In genomic region chr6:134415681-134416080, GRCh38 we compare ENCODE assay signal across 26 cellular contexts.
DNase-seq lines count a peak whose midpoint lies in the region; ATAC-seq and TF ChIP-seq lines count a peak whose summit lies in the region.
"Had no signal": no experiment of that assay in that cellular context is flagged by ENCODE, and none has a peak within 500 bp of the region (broad histone marks: within the 10 kb centered on the region; RNA-seq: fewer than 3 reads in every experiment).

No MANE protein-coding gene starts in this region.

- H3K9me3 Mint-ChIP-seq in Caco-2 (ENCODE audit: unreplicated experiment) = no peaks in the 10 kb centered on the region

- H3K27me3 Mint-ChIP-seq in Caco-2 (ENCODE audit: insufficient read depth, unreplicated experiment) = no peaks in the 10 kb centered on the region

- intact Hi-C loops in Caco-2 (cut with micrococcal nuclease; ENCODE audit: unreplicated experiment) = no loop called here

- ATAC-seq in GM21515 (IDR thresholded peaks at IDR 0.05; ENCODE audit: unreplicated experiment) (no peak), HG02870 (IDR thresholded peaks at IDR 0.05; ENCODE audit: unreplicated experiment) (no peak)
- ATAC-seq: GM12878, Panc1 had no signal

- no peaks in the 10 kb centered on the region for H3K9me3 ChIP-seq in Caco-2
- H3K9me3 ChIP-seq in SU-DHL-6 (ENCODE audit: insufficient read depth, low read length) = no peaks in the 10 kb centered on the region
- no peaks in the 10 kb centered on the region for H3K9me3 ChIP-seq in neutrophil
- H3K9me3 ChIP-seq: BE2C, SJCRH30 had no signal

- H4K20me1 ChIP-seq in SU-DHL-6 (ENCODE audit: low read depth, low read length) = no peaks in the 10 kb centered on the region

- no TSS peak for BruUV-seq in Caco-2 (replicated peaks; lab: Mats Ljungman, UMichigan)

- no peaks in the 10 kb centered on the region for H3K36me3 ChIP-seq in Caco-2 (ENCODE audit: control insufficient read depth, insufficient read depth, low read length)
- no peaks in the 10 kb centered on the region for H3K36me3 ChIP-seq in SU-DHL-6 (ENCODE audit: low read length)
- no peaks in the 10 kb centered on the region for H3K36me3 ChIP-seq in neutrophil
- H3K36me3 ChIP-seq: BE2C, brain microvascular endothelial cell, SJCRH30, spleen, stomach had no signal

- H3K4me1 ChIP-seq in Caco-2 = no peaks in the 10 kb centered on the region
- peaks cover 55 to 59% of the 10 kb centered on the region in 2 experiments for H3K4me1 ChIP-seq in neutrophil (ENCODE audit: control insufficient read depth in 1 of 2, insufficient read depth in 1 of 2, low read depth in 1 of 2, low read length in 1 of 2)
- H3K4me1 ChIP-seq: SJCRH30 had no signal

- peak overlapping the region; percentile 20 for H3K4me3 Mint-ChIP-seq in Caco-2 (ENCODE audit: unreplicated experiment)
- H3K4me3 Mint-ChIP-seq: T-helper 1 cell treated with Interleukin-12 subunit alpha and Interleukin-12 subunit beta and Interleukin-4 antibody, amounts not matched to agents 30 μg/mL and 1 μg/mL, for 36 hours; type B pancreatic cell had no signal

- H3K27ac ChIP-seq in SU-DHL-6 (ENCODE audit: low read depth, low read length) = no peak overlapping the region
- peak overlapping the region; percentile 94 for H3K27ac ChIP-seq in neutrophil
- H3K27ac ChIP-seq: coronary artery, SJCRH30, stomach had no signal

- peaks cover 10% of the 10 kb centered on the region for H3K4me1 Mint-ChIP-seq in Caco-2 (ENCODE audit: low read depth, unreplicated experiment)

- peak overlapping the region; percentile 16 for H2AFZ ChIP-seq in SU-DHL-6 (ENCODE audit: low read depth, low read length, severe bottlenecking)

- POLR2A ChIA-PET in Caco-2 (lab: Charles Lee) = no interaction called here

- peak; percentile 32 for DNase-seq in NCI-H2107 treated with DMSO at 0.1 percent for 48 hours (lab: John Stamatoyannopoulos, UW; ENCODE audit: unreplicated experiment)
- no peak for DNase-seq in NCI-H2107 (lab: John Stamatoyannopoulos, UW)
- no peak for DNase-seq in Caco-2
- DNase-seq in NCI-H69 (lab: John Stamatoyannopoulos, UW) = no peak
- DNase-seq: activated CD8-positive, alpha-beta memory T cell treated with anti-CD3 and anti-CD28 coated beads, Interleukin-2, amount 50 U/mL, for 48 hours; activated effector memory CD4-positive, alpha-beta T cell treated with Interleukin-2 at 50 U/mL for 16 hours; BE2C; brain microvascular endothelial cell; DMS53; GM23248; Karpas-422; left ventricle myocardium superior; NCI-H1048; SJCRH30; spleen; stimulated activated CD4-positive, alpha-beta T cell treated with anti-CD3 and anti-CD28 coated beads, Interleukin-4, amount 100 ng/mL, for 24 hours; stomach had no signal

- H3K9me2 ChIP-seq in SU-DHL-6 (replicated peaks; ENCODE audit: insufficient read depth, low read length) = no peaks in the 10 kb centered on the region

- peak overlapping the region; percentile 13 for H3K27ac Mint-ChIP-seq in Caco-2 (ENCODE audit: unreplicated experiment)
- H3K27ac Mint-ChIP-seq: T-helper 1 cell treated with Interleukin-12 subunit alpha and Interleukin-12 subunit beta and Interleukin-4 antibody, amounts not matched to agents 30 μg/mL and 1 μg/mL, for 36 hours; type B pancreatic cell had no signal

- no peak overlapping the region for H3K4me2 ChIP-seq in SU-DHL-6 (ENCODE audit: low read depth, low read length, poor library complexity, severe bottlenecking)

- H3K4me3 ChIP-seq in Caco-2 (ENCODE audit: low read depth, low read length) (no peak overlapping the region), SU-DHL-6 (ENCODE audit: insufficient read depth, low read length, poor library complexity, severe bottlenecking) (no peak overlapping the region), neutrophil (ENCODE audit: low read depth in 1 of 2, low read length in 1 of 2) (no peak overlapping the region)
- H3K4me3 ChIP-seq: coronary artery, GM12878, GM23248, SJCRH30, stomach had no signal

- H3K27me3 ChIP-seq in Caco-2 (replicated peaks; ENCODE audit: control insufficient read depth, insufficient read depth, low read length) (no peaks in the 10 kb centered on the region), SU-DHL-6 (ENCODE audit: low read length) (no peaks in the 10 kb centered on the region), neutrophil (no peaks in the 10 kb centered on the region)
- H3K27me3 ChIP-seq: BE2C, brain microvascular endothelial cell, SJCRH30, spleen, stomach had no signal

- no peaks in the 10 kb centered on the region for H3K36me3 Mint-ChIP-seq in Caco-2 (ENCODE audit: insufficient read depth, unreplicated experiment)

- no peaks in the 10 kb centered on the region for H3F3A ChIP-seq in SU-DHL-6 (ENCODE audit: insufficient read depth)

- H3K9ac ChIP-seq in SU-DHL-6 (ENCODE audit: low read length) = no peak overlapping the region

- TF ChIP-seq CTCF in Caco-2 (IDR thresholded peaks at IDR 0.05; ENCODE audit: insufficient read depth in 1 of 2, low read depth in 1 of 2, low read length in 1 of 2, severe bottlenecking in 1 of 2, unreplicated experiment in 1 of 2) (no peak), SU-DHL-6 (IDR thresholded peaks at IDR 0.05; ENCODE audit: insufficient read depth, low read length, poor library complexity, severe bottlenecking) (no peak), neutrophil (IDR thresholded peaks at IDR 0.05) (no peak)

- H3K79me2 ChIP-seq in SU-DHL-6 (ENCODE audit: insufficient read depth, low read length) = no peaks in the 10 kb centered on the region

- CTCF ChIA-PET in Caco-2 (lab: Charles Lee) = no interaction called here
